17 cellular contexts compared by ENCODE assay signal in genomic region chr2:148014616-148015015, GRCh38. TPM values are rescaled to one million over a fixed set of nuclear protein-coding genes. Genes with fewer than 3 reads are reported as not detected.
A peak's percentile ranks its signal among the peaks of the same experiment; 100 is the strongest.
DNase-seq lines count a peak whose midpoint lies in the region; ATAC-seq, FAIRE-seq and TF ChIP-seq lines count a peak whose summit lies in the region.
"Had no signal": no experiment of that assay in that cellular context is flagged by ENCODE, and none has a peak within 500 bp of the region (broad histone marks: within the 10 kb centered on the region; RNA-seq: fewer than 3 reads in every experiment).

No MANE protein-coding gene starts in this region.

- TF ChIP-seq CTCF in GM12878 (IDR thresholded peaks at IDR 0.05 in 2 of 3, conservative IDR thresholded peaks at IDR 0.05 in 1 of 3; ENCODE audit: control insufficient read depth in 2 of 3, extremely low read depth in 1 of 3, insufficient read depth in 1 of 3, low read depth in 3 of 3, low read length in 3 of 3) (no peak), nephron (IDR thresholded peaks at IDR 0.05; ENCODE audit: unreplicated experiment in 3 of 3) (no peak)

- H3K9ac ChIP-seq in GM12878 (ENCODE audit: control insufficient read depth, insufficient read depth, low read length), result no peak overlapping the region
- H3K9ac ChIP-seq: BLaER1 treated with 17β-estradiol and CSF1 and Interleukin-3, amounts not matched to agents 10 nM and 100 nM; GM23248 had no signal

- H3K36me3 Mint-ChIP-seq in activated naive CD8-positive, alpha-beta T cell, result peaks cover 11% of the 10 kb centered on the region
- H3K36me3 Mint-ChIP-seq in activated naive CD8-positive, alpha-beta T cell treated with anti-CD3 and anti-CD28 coated beads for 36 hours, result peaks cover 23% of the 10 kb centered on the region
- peaks cover 46% of the 10 kb centered on the region for H3K36me3 Mint-ChIP-seq in nephron (ENCODE audit: low read depth)
- peaks cover 16% of the 10 kb centered on the region for H3K36me3 Mint-ChIP-seq in T-helper 2 cell treated with Interferon-gamma antibody and Interleukin-4, amounts not matched to agents 5 μg/mL and 100 μg/mL, for 36 hours (ENCODE audit: low read depth)

- peaks cover 63% of the 10 kb centered on the region for H3K4me1 Mint-ChIP-seq in activated naive CD8-positive, alpha-beta T cell (ENCODE audit: low read depth)
- peaks cover 38% of the 10 kb centered on the region for H3K4me1 Mint-ChIP-seq in activated naive CD8-positive, alpha-beta T cell treated with anti-CD3 and anti-CD28 coated beads for 36 hours
- peaks cover 29% of the 10 kb centered on the region for H3K4me1 Mint-ChIP-seq in nephron
- peaks cover 24% of the 10 kb centered on the region for H3K4me1 Mint-ChIP-seq in T-helper 2 cell treated with Interferon-gamma antibody and Interleukin-4, amounts not matched to agents 5 μg/mL and 100 μg/mL, for 36 hours (ENCODE audit: low read depth)

- 55% methylated on average over 5 of the region's 5 CpGs for WGBS in GM12878 (ENCODE audit: insufficient coverage, insufficient replicate concordance, low lambda C conversion rate, missing lambda C conversion rate)

- no peaks in the 10 kb centered on the region for H4K20me1 ChIP-seq in GM12878 (ENCODE audit: control insufficient read depth, insufficient read depth)

- CTCF ChIA-PET in GM12878 (lab: Yijun Ruan, JAX), result interaction anchor here (0.6 to 3.0 kb wide), 3 partner anchors 8 to 494 kb away, joined by 3 to 11 read pairs (median 3); no protein-coding TSS in a partner anchor

- no peak overlapping the region for H2AFZ ChIP-seq in GM12878 (ENCODE audit: control insufficient read depth, low read depth, low read length)
- H2AFZ ChIP-seq: GM23248 had no signal

- no peak for DNase-seq in activated naive CD8-positive, alpha-beta T cell treated with anti-CD3 and anti-CD28 coated beads for 36 hours
- DNase-seq in GM12878 (ENCODE audit: low read depth, low spot score) (no peak), SIG-M5 (lab: John Stamatoyannopoulos, UW) (no peak), NCI-H2196 (lab: John Stamatoyannopoulos, UW; ENCODE audit: unreplicated experiment) (no peak)
- DNase-seq in T-helper 2 cell treated with Interferon-gamma antibody and Interleukin-4, amounts not matched to agents 5 μg/mL and 100 μg/mL, for 36 hours (ENCODE audit: low spot score), result no peak
- DNase-seq: ACHN; CD4-positive, alpha-beta memory T cell; DND-41; GDM1; GM23248; H7 had no signal

- H3K4me3 Mint-ChIP-seq in activated naive CD8-positive, alpha-beta T cell, result no peak overlapping the region
- no peak overlapping the region for H3K4me3 Mint-ChIP-seq in activated naive CD8-positive, alpha-beta T cell treated with anti-CD3 and anti-CD28 coated beads for 36 hours
- H3K4me3 Mint-ChIP-seq in nephron, result peak overlapping the region; percentile 20 to 40 (median 35)
- H3K4me3 Mint-ChIP-seq in T-helper 2 cell treated with Interferon-gamma antibody and Interleukin-4, amounts not matched to agents 5 μg/mL and 100 μg/mL, for 36 hours, result no peak overlapping the region
- H3K4me3 Mint-ChIP-seq: CD4-positive, alpha-beta memory T cell had no signal

- intact Hi-C loops in GM12878 (cut with micrococcal nuclease; ENCODE audit: unreplicated experiment), result no loop called here

- TF ChIP-seq POLR2A in GM12878 (IDR thresholded peaks at IDR 0.05; ENCODE audit: low read depth, low read length), result no peak

- no peaks in the 10 kb centered on the region for H3K27me3 ChIP-seq in GM12878 (replicated peaks in 1 of 2; ENCODE audit: control insufficient read depth in 2 of 2, insufficient read depth in 2 of 2, low read length in 1 of 2)
- H3K27me3 ChIP-seq: BLaER1 treated with 17β-estradiol and CSF1 and Interleukin-3, amounts not matched to agents 10 nM and 100 nM had no signal

- H3K27me3 Mint-ChIP-seq in activated naive CD8-positive, alpha-beta T cell, result no peaks in the 10 kb centered on the region
- H3K27me3 Mint-ChIP-seq in activated naive CD8-positive, alpha-beta T cell treated with anti-CD3 and anti-CD28 coated beads for 36 hours, result no peaks in the 10 kb centered on the region
- no peaks in the 10 kb centered on the region for H3K27me3 Mint-ChIP-seq in nephron (ENCODE audit: low read depth)
- H3K27me3 Mint-ChIP-seq in T-helper 2 cell treated with Interferon-gamma antibody and Interleukin-4, amounts not matched to agents 5 μg/mL and 100 μg/mL, for 36 hours (ENCODE audit: low read depth), result no peaks in the 10 kb centered on the region
- H3K27me3 Mint-ChIP-seq: CD4-positive, alpha-beta memory T cell had no signal

- no peaks in the 10 kb centered on the region for H3K4me1 ChIP-seq in GM12878 (ENCODE audit: control insufficient read depth, insufficient read depth, low read length)

- H3K79me2 ChIP-seq in GM12878 (ENCODE audit: control insufficient read depth, insufficient read depth, low read length), result peaks cover 83% of the 10 kb centered on the region

- ATAC-seq in GM12878 (no peak), GM21717 (IDR thresholded peaks at IDR 0.05; ENCODE audit: unreplicated experiment) (no peak)
- ATAC-seq: HepG2 had no signal

- peaks cover 11% of the 10 kb centered on the region for H3K9me3 ChIP-seq in GM12878 (replicated peaks; ENCODE audit: control insufficient read depth, insufficient read depth, low read length)

- TF ChIP-seq EP300 in GM12878 (IDR thresholded peaks at IDR 0.05; ENCODE audit: borderline replicate concordance in 1 of 2, control insufficient read depth in 1 of 2, low read depth in 2 of 2, low read length in 2 of 2), result no peak

- BruUV-seq in GM12878 (replicated peaks; lab: Mats Ljungman, UMichigan), result no TSS peak

- H3K4me2 ChIP-seq in GM12878 (ENCODE audit: control insufficient read depth, insufficient read depth), result peak overlapping the region; percentile 25; the same call in 1 of the 2 replicates
- H3K4me2 ChIP-seq: BLaER1 treated with 17β-estradiol and CSF1 and Interleukin-3, amounts not matched to agents 10 nM and 100 nM had no signal

- TF ChIP-seq RAD21 in GM12878 (IDR thresholded peaks at IDR 0.05; ENCODE audit: insufficient read depth, low read depth, low read length), result no peak

- in situ Hi-C loops in GM12878 (cut with MboI), result no loop called here

- H3K27ac Mint-ChIP-seq in activated naive CD8-positive, alpha-beta T cell, result peak overlapping the region; percentile 46
- H3K27ac Mint-ChIP-seq in activated naive CD8-positive, alpha-beta T cell treated with anti-CD3 and anti-CD28 coated beads for 36 hours, result no peak overlapping the region
- H3K27ac Mint-ChIP-seq in nephron, result peak overlapping the region in 2 of 3 experiments; percentile 60 to 92
- no peak overlapping the region for H3K27ac Mint-ChIP-seq in T-helper 2 cell treated with Interferon-gamma antibody and Interleukin-4, amounts not matched to agents 5 μg/mL and 100 μg/mL, for 36 hours
- H3K27ac Mint-ChIP-seq: CD4-positive, alpha-beta memory T cell had no signal

- no peak overlapping the region for H3K27ac ChIP-seq in GM12878 (ENCODE audit: control insufficient read depth, insufficient read depth)
- H3K27ac ChIP-seq: BLaER1 treated with 17β-estradiol and CSF1 and Interleukin-3, amounts not matched to agents 10 nM and 100 nM; GM23248 had no signal

- peaks cover 2% of the 10 kb centered on the region for H3K9me3 Mint-ChIP-seq in activated naive CD8-positive, alpha-beta T cell (ENCODE audit: low read depth)
- peaks cover 4% of the 10 kb centered on the region for H3K9me3 Mint-ChIP-seq in activated naive CD8-positive, alpha-beta T cell treated with anti-CD3 and anti-CD28 coated beads for 36 hours
- H3K9me3 Mint-ChIP-seq in nephron, result peaks cover 16% of the 10 kb centered on the region
- H3K9me3 Mint-ChIP-seq in T-helper 2 cell treated with Interferon-gamma antibody and Interleukin-4, amounts not matched to agents 5 μg/mL and 100 μg/mL, for 36 hours, result peaks cover 2% of the 10 kb centered on the region

- no peaks in the 10 kb centered on the region for H3K36me3 ChIP-seq in GM12878 (ENCODE audit: control insufficient read depth in 2 of 2, insufficient read depth in 2 of 2, low read length in 1 of 2)

- RAD21 ChIA-PET in GM12878 (lab: Charles Lee; ENCODE audit: unreplicated experiment), result interaction anchor here (1.3 kb wide), 1 partner anchor 494 kb away, joined by 5 read pairs; no protein-coding TSS in a partner anchor

- POLR2A ChIA-PET in GM12878 (lab: Charles Lee), result interaction anchor here (0.6 kb wide), 2 partner anchors 38 to 621 kb away, joined by 4 to 7 read pairs; no protein-coding TSS in a partner anchor

- SMC1A ChIA-PET in GM12878 (lab: Charles Lee; ENCODE audit: uncharacterized antibody, unreplicated experiment), result interaction anchor here (0.6 to 1.5 kb wide), 4 partner anchors 8 to 37 kb away, joined by 3 to 6 read pairs (median 4); no protein-coding TSS in a partner anchor

- no peak overlapping the region for H3K4me3 ChIP-seq in GM12878
- H3K4me3 ChIP-seq: BLaER1 treated with 17β-estradiol and CSF1 and Interleukin-3, amounts not matched to agents 10 nM and 100 nM; GM23248 had no signal

- FAIRE-seq in GM12878 (lab: Jason Lieb, UNC), result no peak
- FAIRE-seq: HepG2, HTR-8/SVneo had no signal

RNA-seq across cellular contexts. Expression of gene ORC4, which starts 5.9 kb away (rescaled TPM):
- total RNA-seq in activated naive CD8-positive, alpha-beta T cell treated with anti-CD3 and anti-CD28 coated beads for 36 hours, result 10 to 100 TPM; 41.1 to 46.0 TPM
- 192 and 216 TPM in 2 replicates for total RNA-seq in GM12878 (2013; cell fraction: nucleolus; rRNA removed)
- 25.7 and 27.2 TPM in 2 replicates for total RNA-seq in GM12878 (2014; rRNA removed)
- 32.9 and 35.6 TPM in 2 replicates for total RNA-seq in GM12878 (2014; rRNA removed; fragmentation: Illumina TruSeq; extraction: Trizol)
- total RNA-seq in GM12878 (2021), result 36.6 and 38.2 TPM in 2 replicates
- polyA plus RNA-seq in GM12878 (2011; ENCODE audit: low read depth), result 6.7 TPM
- polyA plus RNA-seq in GM12878 (2011; rRNA removed), result 55.9 and 98.2 TPM in 2 replicates
- polyA plus RNA-seq in GM12878 (2011; cell fraction: cytosol; rRNA removed), result 12.6 and 33.1 TPM in 2 replicates
- 32.5 and 43.1 TPM in 2 replicates for polyA plus RNA-seq in GM12878 (2011; cell fraction: nucleus; rRNA removed)
- polyA plus RNA-seq in GM12878 (2012), result 17.9 and 29.9 TPM in 2 replicates
- 56.7 and 74.2 TPM in 2 replicates for polyA plus RNA-seq in GM12878 (2014; fragmentation: Illumina TruSeq; extraction: Trizol)
- polyA plus RNA-seq in GM12878 (2014; fragmentation: Nextera tagmentation; extraction: Ambion mirVana), result 10 to 100 TPM; 31.3 to 71.3 TPM
- 32.0 and 48.3 TPM in 2 replicates for polyA plus RNA-seq in GM12878 (2014; rRNA removed)
- 10 to 100 TPM; 62.3 to 65.5 TPM for polyA plus RNA-seq in GM12878 (2016; fragmentation: Nextera tagmentation; extraction: Ambion mirVana)
- 24.7 and 35.3 TPM in 2 replicates for polyA minus RNA-seq in GM12878 (2011; rRNA and poly(A)+ RNA removed)
- polyA minus RNA-seq in GM12878 (2011; cell fraction: cytosol; rRNA and poly(A)+ RNA removed), result 16.2 and 18.5 TPM in 2 replicates
- polyA minus RNA-seq in GM12878 (2011; cell fraction: nucleus; rRNA and poly(A)+ RNA removed), result 45.8 and 75.0 TPM in 2 replicates

RNA-seq across cellular contexts. Expression of gene MBD5, which starts 6.3 kb away (rescaled TPM):
- total RNA-seq in activated naive CD8-positive, alpha-beta T cell treated with anti-CD3 and anti-CD28 coated beads for 36 hours, result 10 to 100 TPM; 17.0 to 17.4 TPM
- total RNA-seq in GM12878 (2013; cell fraction: nucleolus; rRNA removed), result 608 and 633 TPM in 2 replicates
- total RNA-seq in GM12878 (2014; rRNA removed), result 23.0 and 24.8 TPM in 2 replicates
- total RNA-seq in GM12878 (2014; rRNA removed; fragmentation: Illumina TruSeq; extraction: Trizol), result 27.4 and 34.2 TPM in 2 replicates
- total RNA-seq in GM12878 (2021), result 35.5 and 38.0 TPM in 2 replicates
- polyA plus RNA-seq in GM12878 (2011; ENCODE audit: low read depth), result 19.0 TPM
- polyA plus RNA-seq in GM12878 (2011; rRNA removed), result 58.0 and 71.0 TPM in 2 replicates
- 23.0 and 24.2 TPM in 2 replicates for polyA plus RNA-seq in GM12878 (2011; cell fraction: cytosol; rRNA removed)
- polyA plus RNA-seq in GM12878 (2011; cell fraction: nucleus; rRNA removed), result 63.2 and 80.7 TPM in 2 replicates
- 17.0 and 22.3 TPM in 2 replicates for polyA plus RNA-seq in GM12878 (2012)
- polyA plus RNA-seq in GM12878 (2014; fragmentation: Illumina TruSeq; extraction: Trizol), result 19.1 and 26.5 TPM in 2 replicates
- polyA plus RNA-seq in GM12878 (2014; fragmentation: Nextera tagmentation; extraction: Ambion mirVana), result 1 to 10 TPM; 7.4 to 9.2 TPM
- 15.8 and 17.7 TPM in 2 replicates for polyA plus RNA-seq in GM12878 (2014; rRNA removed)
- 10 to 100 TPM; 19.3 to 23.6 TPM for polyA plus RNA-seq in GM12878 (2016; fragmentation: Nextera tagmentation; extraction: Ambion mirVana)
- polyA minus RNA-seq in GM12878 (2011; rRNA and poly(A)+ RNA removed), result 170 and 171 TPM in 2 replicates
- polyA minus RNA-seq in GM12878 (2011; cell fraction: cytosol; rRNA and poly(A)+ RNA removed), result 11.1 and 24.5 TPM in 2 replicates
- 432 and 827 TPM in 2 replicates for polyA minus RNA-seq in GM12878 (2011; cell fraction: nucleus; rRNA and poly(A)+ RNA removed)

Comparison
In these comparisons a context has a peak if more than half of its experiments do, and no peak if none do; other contexts are left out.
1. H3K27ac Mint-ChIP-seq: peak in activated naive CD8-positive, alpha-beta T cell (single experiment) and nephron (2 of 3); none in activated naive CD8-positive, alpha-beta T cell treated with anti-CD3 and anti-CD28 coated beads for 36 hours (single experiment) and T-helper 2 cell treated with Interferon-gamma antibody and Interleukin-4, amounts not matched to agents 5 μg/mL and 100 μg/mL, for 36 hours (single experiment).
2. H3K4me3 Mint-ChIP-seq: peak in nephron (3 of 3); none in activated naive CD8-positive, alpha-beta T cell (single experiment), activated naive CD8-positive, alpha-beta T cell treated with anti-CD3 and anti-CD28 coated beads for 36 hours (single experiment) and T-helper 2 cell treated with Interferon-gamma antibody and Interleukin-4, amounts not matched to agents 5 μg/mL and 100 μg/mL, for 36 hours (single experiment).